8 cellular contexts compared by ENCODE assay signal in genomic region chr12:53379389-53380103, GRCh38. TPM values are rescaled to one million over a fixed set of nuclear protein-coding genes. Genes with fewer than 3 reads are reported as not detected.
DNase-seq lines count a peak whose midpoint lies in the region; ATAC-seq and TF ChIP-seq lines count a peak whose summit lies in the region.

No MANE protein-coding gene starts in this region.

- H3K9me3 ChIP-seq in right atrium auricular region (no peaks in the 10 kb centered on the region), prostate gland (no peaks in the 10 kb centered on the region), vagina (no peaks in the 10 kb centered on the region)

- intact Hi-C loops in prostate gland (cut with DNase I) (no loop called here), vagina (cut with DNase I) (loop anchor here (10.0 kb wide), 1 partner anchor 75 kb away; the partner anchor contains the start of gene PCBP2)

- TF ChIP-seq POLR2A in prostate gland (IDR thresholded peaks at IDR 0.05) = peak; percentile 95
- peak in 1 of 2 donors; percentile 92 for TF ChIP-seq POLR2A in vagina (IDR thresholded peaks at IDR 0.05)

- H3K36me3 ChIP-seq in right atrium auricular region (peaks cover 27% of the 10 kb centered on the region), prostate gland (peaks cover 7 to 16% of the 10 kb centered on the region in 2 donors), vagina (peaks cover 0 to 27% of the 10 kb centered on the region in 2 donors)

- H3K27ac ChIP-seq in right atrium auricular region (peak overlapping the region; percentile 97 to 99), prostate gland (peak overlapping the region; percentile 98 to 100), vagina (peak overlapping the region; percentile 100)

- H3K4me3 ChIP-seq in right atrium auricular region (peak overlapping the region; percentile 70 to 76), prostate gland (peak overlapping the region; percentile 79 to 80), vagina (peak overlapping the region; percentile 64 to 93)

- ATAC-seq in GM18498 (IDR thresholded peaks at IDR 0.05; ENCODE audit: unreplicated experiment) (peak; percentile 68), HG02870 (IDR thresholded peaks at IDR 0.05; ENCODE audit: unreplicated experiment) (peak; percentile 69)

- TF ChIP-seq CTCF in right atrium auricular region (IDR thresholded peaks at IDR 0.05) = no peak
- peak in 1 of 4 experiments; percentile 39 for TF ChIP-seq CTCF in prostate gland (IDR thresholded peaks at IDR 0.05)
- TF ChIP-seq CTCF in vagina (IDR thresholded peaks at IDR 0.05) = no peak

- H3K27me3 ChIP-seq in right atrium auricular region = no peaks in the 10 kb centered on the region
- no peaks in the 10 kb centered on the region for H3K27me3 ChIP-seq in prostate gland (replicated peaks; ENCODE audit: insufficient read depth)
- H3K27me3 ChIP-seq in vagina = no peaks in the 10 kb centered on the region

- H3K4me1 ChIP-seq in right atrium auricular region (peaks cover 0 to 44% of the 10 kb centered on the region in 2 donors), prostate gland (replicated peaks) (peaks cover 17% of the 10 kb centered on the region), vagina (peaks cover 37% of the 10 kb centered on the region)

- DNase-seq in NCI-H146 (lab: John Stamatoyannopoulos, UW) (peak; percentile 100), T follicular helper cell (ENCODE audit: low read depth) (peak; percentile 99), anterior cingulate cortex (lab: John Stamatoyannopoulos, UW) (peak; percentile 76 to 100 (median 100)), right atrium auricular region (ENCODE audit: low spot score) (peak; percentile 100), prostate gland (ENCODE audit: low spot score) (peak; percentile 100), vagina (ENCODE audit: extremely low spot score in 2 of 2) (peak; percentile 100)

- under 1% methylated on average over 29 of the region's 29 CpGs for WGBS in prostate gland

RNA-seq across cellular contexts. Expression of gene SP1, which starts 0.4 kb away (rescaled TPM):
- total RNA-seq in right atrium auricular region (10 to 100 TPM; 21.2 to 36.6 TPM), prostate gland (10 to 100 TPM; 60.1 to 84.5 TPM), vagina (76.1 TPM)

RNA-seq across cellular contexts. Expression of gene SP7, which starts 43.4 kb away (rescaled TPM):
- total RNA-seq in right atrium auricular region (not detected), prostate gland (not detected), vagina (not detected)

RNA-seq across cellular contexts. Expression of gene AMHR2, which starts 44.1 kb away (rescaled TPM):
- under 1 TPM; 0.37 to 0.47 TPM for total RNA-seq in right atrium auricular region
- 10 to 100 TPM in 1 of 2 donors, not detected in 1; 44.5 TPM for total RNA-seq in prostate gland
- total RNA-seq in vagina = 1.2 TPM

RNA-seq across cellular contexts. Expression of gene AAAS, which starts 58.1 kb away (rescaled TPM):
- total RNA-seq in right atrium auricular region (10 to 100 TPM; 30.4 to 30.8 TPM), prostate gland (10 to 100 TPM; 50.7 to 79.3 TPM), vagina (30.9 TPM)

Comparison
In these comparisons a context has a peak if more than half of its experiments do, and no peak if none do; other contexts are left out.
1. Peak in every context shown above with its lines: DNase-seq, ATAC-seq, H3K4me3 ChIP-seq and H3K27ac ChIP-seq.